1 cellular context compared by ENCODE assay signal in genomic region chr3:108100906-108101305, GRCh38.
TF ChIP-seq lines count a peak whose summit lies in the region.

No MANE protein-coding gene starts in this region.

TF ChIP-seq in GM12878, 131 proteins besides CTCF, POLR2A, EP300 and RAD21 (continued from another document and continues in another):
- TF ChIP-seq, protein P1, sequence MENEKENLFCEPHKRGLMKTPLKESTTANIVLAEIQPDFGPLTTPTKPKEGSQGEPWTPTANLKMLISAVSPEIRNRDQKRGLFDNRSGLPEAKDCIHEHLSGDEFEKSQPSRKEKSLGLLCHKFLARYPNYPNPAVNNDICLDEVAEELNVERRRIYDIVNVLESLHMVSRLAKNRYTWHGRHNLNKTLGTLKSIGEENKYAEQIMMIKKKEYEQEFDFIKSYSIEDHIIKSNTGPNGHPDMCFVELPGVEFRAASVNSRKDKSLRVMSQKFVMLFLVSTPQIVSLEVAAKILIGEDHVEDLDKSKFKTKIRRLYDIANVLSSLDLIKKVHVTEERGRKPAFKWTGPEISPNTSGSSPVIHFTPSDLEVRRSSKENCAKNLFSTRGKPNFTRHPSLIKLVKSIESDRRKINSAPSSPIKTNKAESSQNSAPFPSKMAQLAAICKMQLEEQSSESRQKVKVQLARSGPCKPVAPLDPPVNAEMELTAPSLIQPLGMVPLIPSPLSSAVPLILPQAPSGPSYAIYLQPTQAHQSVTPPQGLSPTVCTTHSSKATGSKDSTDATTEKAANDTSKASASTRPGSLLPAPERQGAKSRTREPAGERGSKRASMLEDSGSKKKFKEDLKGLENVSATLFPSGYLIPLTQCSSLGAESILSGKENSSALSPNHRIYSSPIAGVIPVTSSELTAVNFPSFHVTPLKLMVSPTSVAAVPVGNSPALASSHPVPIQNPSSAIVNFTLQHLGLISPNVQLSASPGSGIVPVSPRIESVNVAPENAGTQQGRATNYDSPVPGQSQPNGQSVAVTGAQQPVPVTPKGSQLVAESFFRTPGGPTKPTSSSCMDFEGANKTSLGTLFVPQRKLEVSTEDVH (IDR thresholded peaks at IDR 0.05; ENCODE audit: low read depth, partially characterized antibody) = no peak
- TF ChIP-seq TARDBP (IDR thresholded peaks at IDR 0.05; ENCODE audit: borderline replicate concordance) = no peak; the same call in 1 of the 2 replicates
- no peak for TF ChIP-seq ZNF207 (IDR thresholded peaks at IDR 0.05; ENCODE audit: borderline replicate concordance)
- peak; percentile 86 to 89 for TF ChIP-seq IKZF2 (IDR thresholded peaks at IDR 0.05)
- peak; percentile 97 for TF ChIP-seq DPF2 (IDR thresholded peaks at IDR 0.05)
- no peak for TF ChIP-seq ZNF274 (IDR thresholded peaks at IDR 0.05; ENCODE audit: insufficient read depth, insufficient read length)
- no peak for TF ChIP-seq MYB (IDR thresholded peaks at IDR 0.05; ENCODE audit: borderline replicate concordance, low read depth, low read length)
- TF ChIP-seq, protein P2, sequence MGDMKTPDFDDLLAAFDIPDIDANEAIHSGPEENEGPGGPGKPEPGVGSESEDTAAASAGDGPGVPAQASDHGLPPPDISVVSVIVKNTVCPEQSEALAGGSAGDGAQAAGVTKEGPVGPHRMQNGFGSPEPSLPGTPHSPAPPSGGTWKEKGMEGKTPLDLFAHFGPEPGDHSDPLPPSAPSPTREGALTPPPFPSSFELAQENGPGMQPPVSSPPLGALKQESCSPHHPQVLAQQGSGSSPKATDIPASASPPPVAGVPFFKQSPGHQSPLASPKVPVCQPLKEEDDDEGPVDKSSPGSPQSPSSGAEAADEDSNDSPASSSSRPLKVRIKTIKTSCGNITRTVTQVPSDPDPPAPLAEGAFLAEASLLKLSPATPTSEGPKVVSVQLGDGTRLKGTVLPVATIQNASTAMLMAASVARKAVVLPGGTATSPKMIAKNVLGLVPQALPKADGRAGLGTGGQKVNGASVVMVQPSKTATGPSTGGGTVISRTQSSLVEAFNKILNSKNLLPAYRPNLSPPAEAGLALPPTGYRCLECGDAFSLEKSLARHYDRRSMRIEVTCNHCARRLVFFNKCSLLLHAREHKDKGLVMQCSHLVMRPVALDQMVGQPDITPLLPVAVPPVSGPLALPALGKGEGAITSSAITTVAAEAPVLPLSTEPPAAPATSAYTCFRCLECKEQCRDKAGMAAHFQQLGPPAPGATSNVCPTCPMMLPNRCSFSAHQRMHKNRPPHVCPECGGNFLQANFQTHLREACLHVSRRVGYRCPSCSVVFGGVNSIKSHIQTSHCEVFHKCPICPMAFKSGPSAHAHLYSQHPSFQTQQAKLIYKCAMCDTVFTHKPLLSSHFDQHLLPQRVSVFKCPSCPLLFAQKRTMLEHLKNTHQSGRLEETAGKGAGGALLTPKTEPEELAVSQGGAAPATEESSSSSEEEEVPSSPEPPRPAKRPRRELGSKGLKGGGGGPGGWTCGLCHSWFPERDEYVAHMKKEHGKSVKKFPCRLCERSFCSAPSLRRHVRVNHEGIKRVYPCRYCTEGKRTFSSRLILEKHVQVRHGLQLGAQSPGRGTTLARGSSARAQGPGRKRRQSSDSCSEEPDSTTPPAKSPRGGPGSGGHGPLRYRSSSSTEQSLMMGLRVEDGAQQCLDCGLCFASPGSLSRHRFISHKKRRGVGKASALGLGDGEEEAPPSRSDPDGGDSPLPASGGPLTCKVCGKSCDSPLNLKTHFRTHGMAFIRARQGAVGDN (IDR thresholded peaks at IDR 0.05) = no peak
- peak; percentile 50 for TF ChIP-seq RELA (IDR thresholded peaks at IDR 0.05; ENCODE audit: borderline replicate concordance, partially characterized antibody)
- no peak for TF ChIP-seq NR2C2 (IDR thresholded peaks at IDR 0.05; ENCODE audit: borderline replicate concordance, control insufficient read depth, insufficient read length, low read depth)
- TF ChIP-seq ZBED1 (IDR thresholded peaks at IDR 0.05; ENCODE audit: borderline replicate concordance) = peak; percentile 95; the same call in 1 of the 2 replicates
- peak; percentile 95; the same call in 1 of the 2 replicates for TF ChIP-seq MTA3 (IDR thresholded peaks at IDR 0.05; ENCODE audit: borderline replicate concordance, low read length)
- no peak for TF ChIP-seq ZZZ3 (IDR thresholded peaks at IDR 0.05; ENCODE audit: control insufficient read depth, insufficient read length, low read depth)
- TF ChIP-seq SIN3A (IDR thresholded peaks at IDR 0.05; ENCODE audit: low read depth, low read length) = no peak
- TF ChIP-seq POU2F2 (IDR thresholded peaks at IDR 0.05; ENCODE audit: borderline replicate concordance, low read depth, low read length) = peak; percentile 66; the same call in 2 of the 3 replicates
- peak; percentile 70; the same call in 1 of the 2 replicates for TF ChIP-seq GABPA (IDR thresholded peaks at IDR 0.05; ENCODE audit: low read depth)
- TF ChIP-seq TCF12 (IDR thresholded peaks at IDR 0.05; ENCODE audit: low read depth, low read length) = peak; percentile 99
- peak; percentile 38; the same call in 1 of the 2 replicates for TF ChIP-seq YY1 (IDR thresholded peaks at IDR 0.05; ENCODE audit: low read depth, low read length)
- TF ChIP-seq ZNF622 (IDR thresholded peaks at IDR 0.05) = no peak
- peak; percentile 97 for TF ChIP-seq IRF4 (IDR thresholded peaks at IDR 0.05; ENCODE audit: low read depth, low read length)
- no peak for TF ChIP-seq MXI1 (IDR thresholded peaks at IDR 0.05; ENCODE audit: low read depth, low read length)
- TF ChIP-seq CREM (IDR thresholded peaks at IDR 0.05; ENCODE audit: low read depth) = peak; percentile 90
- TF ChIP-seq SMARCA5 (IDR thresholded peaks at IDR 0.05) = no peak
- peak; percentile 95 for TF ChIP-seq SKIL (IDR thresholded peaks at IDR 0.05; ENCODE audit: low read depth, poor library complexity, severe bottlenecking)
- TF ChIP-seq, protein P3, sequence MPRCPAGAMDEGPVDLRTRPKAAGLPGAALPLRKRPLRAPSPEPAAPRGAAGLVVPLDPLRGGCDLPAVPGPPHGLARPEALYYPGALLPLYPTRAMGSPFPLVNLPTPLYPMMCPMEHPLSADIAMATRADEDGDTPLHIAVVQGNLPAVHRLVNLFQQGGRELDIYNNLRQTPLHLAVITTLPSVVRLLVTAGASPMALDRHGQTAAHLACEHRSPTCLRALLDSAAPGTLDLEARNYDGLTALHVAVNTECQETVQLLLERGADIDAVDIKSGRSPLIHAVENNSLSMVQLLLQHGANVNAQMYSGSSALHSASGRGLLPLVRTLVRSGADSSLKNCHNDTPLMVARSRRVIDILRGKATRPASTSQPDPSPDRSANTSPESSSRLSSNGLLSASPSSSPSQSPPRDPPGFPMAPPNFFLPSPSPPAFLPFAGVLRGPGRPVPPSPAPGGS (IDR thresholded peaks at IDR 0.05; ENCODE audit: borderline replicate concordance, insufficient read depth, low read depth, low read length, poor library complexity, severe bottlenecking) = peak; percentile 34
- TF ChIP-seq, protein P4, sequence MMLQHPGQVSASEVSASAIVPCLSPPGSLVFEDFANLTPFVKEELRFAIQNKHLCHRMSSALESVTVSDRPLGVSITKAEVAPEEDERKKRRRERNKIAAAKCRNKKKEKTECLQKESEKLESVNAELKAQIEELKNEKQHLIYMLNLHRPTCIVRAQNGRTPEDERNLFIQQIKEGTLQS (IDR thresholded peaks at IDR 0.05; ENCODE audit: borderline replicate concordance, extremely low read depth, low read depth, low read length) = no peak
- no peak for TF ChIP-seq SP1 (IDR thresholded peaks at IDR 0.05; ENCODE audit: low read depth, low read length)
- no peak for TF ChIP-seq REST (IDR thresholded peaks at IDR 0.05; ENCODE audit: low read depth, low read length)
- no peak for TF ChIP-seq HDGF (IDR thresholded peaks at IDR 0.05)
- TF ChIP-seq EZH2 (IDR thresholded peaks at IDR 0.05; ENCODE audit: borderline replicate concordance, control insufficient read depth, low read depth, low read length) = no peak
- no peak for TF ChIP-seq SREBF2 (IDR thresholded peaks at IDR 0.05; ENCODE audit: low read length)
- TF ChIP-seq CBFB (IDR thresholded peaks at IDR 0.05; ENCODE audit: low read depth) = 0 out of 2 replicates have a peak, but pooled peaks have one; percentile 17
- TF ChIP-seq JUNB (IDR thresholded peaks at IDR 0.05) = peak; percentile 96
- peak; percentile 86 for TF ChIP-seq IKZF1 (conservative IDR thresholded peaks at IDR 0.05)
- peak; percentile 31; the same call in 1 of the 2 replicates for TF ChIP-seq NKRF (conservative IDR thresholded peaks at IDR 0.05)
- no peak for TF ChIP-seq POLR2AphosphoS2 (IDR thresholded peaks at IDR 0.05; ENCODE audit: low read depth, low read length)
- TF ChIP-seq KAT2A (conservative IDR thresholded peaks at IDR 0.05; ENCODE audit: control insufficient read depth, low read depth, low read length) = no peak
- peak; percentile 91 for TF ChIP-seq EED (IDR thresholded peaks at IDR 0.05; ENCODE audit: low read depth)
- TF ChIP-seq, protein P5, sequence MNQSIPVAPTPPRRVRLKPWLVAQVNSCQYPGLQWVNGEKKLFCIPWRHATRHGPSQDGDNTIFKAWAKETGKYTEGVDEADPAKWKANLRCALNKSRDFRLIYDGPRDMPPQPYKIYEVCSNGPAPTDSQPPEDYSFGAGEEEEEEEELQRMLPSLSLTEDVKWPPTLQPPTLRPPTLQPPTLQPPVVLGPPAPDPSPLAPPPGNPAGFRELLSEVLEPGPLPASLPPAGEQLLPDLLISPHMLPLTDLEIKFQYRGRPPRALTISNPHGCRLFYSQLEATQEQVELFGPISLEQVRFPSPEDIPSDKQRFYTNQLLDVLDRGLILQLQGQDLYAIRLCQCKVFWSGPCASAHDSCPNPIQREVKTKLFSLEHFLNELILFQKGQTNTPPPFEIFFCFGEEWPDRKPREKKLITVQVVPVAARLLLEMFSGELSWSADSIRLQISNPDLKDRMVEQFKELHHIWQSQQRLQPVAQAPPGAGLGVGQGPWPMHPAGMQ (IDR thresholded peaks at IDR 0.05; ENCODE audit: borderline replicate concordance) = no peak
- no peak for TF ChIP-seq NFYA (IDR thresholded peaks at IDR 0.05; ENCODE audit: borderline replicate concordance, low read depth, low read length)
- TF ChIP-seq, protein P6, sequence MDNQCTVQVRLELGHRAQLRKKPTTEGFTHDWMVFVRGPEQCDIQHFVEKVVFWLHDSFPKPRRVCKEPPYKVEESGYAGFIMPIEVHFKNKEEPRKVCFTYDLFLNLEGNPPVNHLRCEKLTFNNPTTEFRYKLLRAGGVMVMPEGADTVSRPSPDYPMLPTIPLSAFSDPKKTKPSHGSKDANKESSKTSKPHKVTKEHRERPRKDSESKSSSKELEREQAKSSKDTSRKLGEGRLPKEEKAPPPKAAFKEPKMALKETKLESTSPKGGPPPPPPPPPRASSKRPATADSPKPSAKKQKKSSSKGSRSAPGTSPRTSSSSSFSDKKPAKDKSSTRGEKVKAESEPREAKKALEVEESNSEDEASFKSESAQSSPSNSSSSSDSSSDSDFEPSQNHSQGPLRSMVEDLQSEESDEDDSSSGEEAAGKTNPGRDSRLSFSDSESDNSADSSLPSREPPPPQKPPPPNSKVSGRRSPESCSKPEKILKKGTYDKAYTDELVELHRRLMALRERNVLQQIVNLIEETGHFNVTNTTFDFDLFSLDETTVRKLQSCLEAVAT (IDR thresholded peaks at IDR 0.05) = no peak
- TF ChIP-seq SUPT20H (IDR thresholded peaks at IDR 0.05; ENCODE audit: borderline replicate concordance, control insufficient read depth, low read depth, low read length) = no peak
- TF ChIP-seq TCF7 (IDR thresholded peaks at IDR 0.05; ENCODE audit: borderline replicate concordance) = peak; percentile 84
- peak; percentile 83 for TF ChIP-seq ATF7 (IDR thresholded peaks at IDR 0.05; ENCODE audit: low read depth)
- no peak for TF ChIP-seq SREBF1 (IDR thresholded peaks at IDR 0.05; ENCODE audit: low read length)
